Comparison of ENCODE assay signal across 8 cellular contexts in the genomic region with DNA sequence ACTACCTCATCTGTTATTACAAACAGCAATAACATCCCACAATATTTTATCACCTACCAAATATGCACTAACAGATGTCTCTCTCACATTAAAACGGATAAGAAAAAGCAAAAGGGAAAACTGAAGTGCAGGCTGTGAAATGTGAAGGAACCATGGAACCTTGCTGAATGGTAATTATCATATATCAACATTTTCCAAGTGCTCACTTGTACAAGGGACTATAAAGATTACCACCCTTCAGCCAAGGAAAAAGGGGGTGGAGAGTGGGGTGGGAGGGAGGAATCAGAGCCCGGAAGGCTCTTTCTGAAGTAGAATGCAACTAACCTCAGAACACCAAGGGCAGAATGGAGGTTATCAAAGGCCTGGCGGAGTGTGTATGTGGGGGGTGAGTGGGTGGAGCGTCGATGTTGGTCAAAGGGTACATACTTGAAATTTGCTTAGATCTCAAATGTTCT. TPM values are rescaled to one million over a fixed set of nuclear protein-coding genes. Genes with fewer than 3 reads are reported as not detected.
A peak's percentile ranks its signal among the peaks of the same experiment; 100 is the strongest.
DNase-seq lines count a peak whose midpoint lies in the region; ATAC-seq, FAIRE-seq and TF ChIP-seq lines count a peak whose summit lies in the region.

No MANE protein-coding gene starts in this region.

- peaks cover 8% of the 10 kb centered on the region for H3K9me3 Mint-ChIP-seq in GM23338

- H3K4me2 ChIP-seq in GM23338, result peak overlapping the region; percentile 77
- H3K4me2 ChIP-seq in SK-N-SH, result peak overlapping the region; percentile 92
- peak overlapping the region; percentile 36 for H3K4me2 ChIP-seq in mesendoderm (ENCODE audit: low read length)

- POLR2A ChIA-PET in SK-N-SH (lab: Yijun Ruan, JAX), result no interaction called here

- H2BK15ac ChIP-seq in mesendoderm (replicated peaks; ENCODE audit: low read depth), result no peak overlapping the region

- H3F3A ChIP-seq in GM23338 (replicated peaks; ENCODE audit: low read depth) (no peaks in the 10 kb centered on the region), SK-N-SH (replicated peaks; ENCODE audit: insufficient read depth) (peaks cover 4% of the 10 kb centered on the region)

- H3K27ac Mint-ChIP-seq in GM23338, result no peak overlapping the region

- H2AFZ ChIP-seq in GM23338 (no peak overlapping the region), SK-N-SH (ENCODE audit: low read depth) (no peak overlapping the region)

- DNase-seq in GM23338 (ENCODE audit: low spot score) (no peak), SK-N-SH (peak; percentile 46), cardiac fibroblast (ENCODE audit: low read depth in 2 of 2) (peak; percentile 21 to 29), mesendoderm (no peak), NCI-H2081 (lab: John Stamatoyannopoulos, UW) (no peak), GM12891 (ENCODE audit: insufficient read length, low spot score) (no peak), islet precursor cell (no peak)

- no peak overlapping the region for H3K23ac ChIP-seq in mesendoderm (ENCODE audit: low read length)

- H3K27ac ChIP-seq in GM23338 (ENCODE audit: low read depth) (no peak overlapping the region), SK-N-SH (ENCODE audit: low read depth in 2 of 2, low read length in 1 of 2) (peak overlapping the region in 1 of 2 experiments; percentile 83; a peak in 1 of 4 replicates), mesendoderm (ENCODE audit: low read depth, low read length) (no peak overlapping the region)

- no peaks in the 10 kb centered on the region; the same call in 1 of the 2 replicates for H4K20me1 ChIP-seq in GM23338 (replicated peaks; ENCODE audit: insufficient read depth)
- H4K20me1 ChIP-seq in SK-N-SH (ENCODE audit: insufficient read depth), result peaks cover 11% of the 10 kb centered on the region

- H3K4me1 ChIP-seq in GM23338 (ENCODE audit: insufficient read depth), result peaks cover 6% of the 10 kb centered on the region
- peaks cover 4% of the 10 kb centered on the region in 2 experiments; a peak in 2 of 4 replicates for H3K4me1 ChIP-seq in SK-N-SH (ENCODE audit: control insufficient read depth in 1 of 2, insufficient read depth in 2 of 2, low read depth in 1 of 2, low read length in 1 of 2)
- H3K4me1 ChIP-seq in mesendoderm (ENCODE audit: control insufficient read depth, low read depth, low read length), result no peaks in the 10 kb centered on the region

- H3K9me2 ChIP-seq in GM23338 (ENCODE audit: insufficient read depth) (no peaks in the 10 kb centered on the region), SK-N-SH (no peaks in the 10 kb centered on the region)

- H3K4me3 ChIP-seq in GM23338, result peak overlapping the region; percentile 97
- peak overlapping the region; percentile 80 to 98 for H3K4me3 ChIP-seq in SK-N-SH (ENCODE audit: low read depth in 2 of 2, low read length in 1 of 2)
- H3K4me3 ChIP-seq in cardiac fibroblast (replicated peaks in 1 of 2; ENCODE audit: low read depth in 2 of 2, low read length in 2 of 2), result peak overlapping the region; percentile 68 to 100
- H3K4me3 ChIP-seq in mesendoderm (ENCODE audit: low read length), result no peak overlapping the region

- H3K4me1 Mint-ChIP-seq in GM23338, result peaks cover 6% of the 10 kb centered on the region

- CTCF ChIA-PET in SK-N-SH (lab: Yijun Ruan, JAX), result no interaction called here

- H3K4me3 Mint-ChIP-seq in GM23338, result peak overlapping the region; percentile 93

- no peak overlapping the region for H3K18ac ChIP-seq in mesendoderm (ENCODE audit: low read length)

- no peak overlapping the region for H3K56ac ChIP-seq in mesendoderm (ENCODE audit: low read length)

- no peak overlapping the region for H2BK5ac ChIP-seq in mesendoderm (ENCODE audit: low read length)

- no peak for FAIRE-seq in GM12891 (lab: Jason Lieb, UNC)

- no peaks in the 10 kb centered on the region for H3K9me3 ChIP-seq in SK-N-SH

- no peaks in the 10 kb centered on the region for H3K27me3 ChIP-seq in GM23338 (ENCODE audit: insufficient read depth)
- H3K27me3 ChIP-seq in SK-N-SH (ENCODE audit: insufficient read depth), result no peaks in the 10 kb centered on the region
- no peaks in the 10 kb centered on the region for H3K27me3 ChIP-seq in mesendoderm (ENCODE audit: insufficient read depth, low read length, poor library complexity)

- H3K9ac ChIP-seq in SK-N-SH (peak overlapping the region; percentile 95; the same call in 1 of the 2 replicates), mesendoderm (ENCODE audit: low read length) (no peak overlapping the region)

- no peak for TF ChIP-seq CTCF in GM23338 (conservative IDR thresholded peaks at IDR 0.05; ENCODE audit: low read depth in 2 of 2)
- TF ChIP-seq CTCF in SK-N-SH (IDR thresholded peaks at IDR 0.05), result no peak
- no peak for TF ChIP-seq CTCF in cardiac fibroblast (IDR thresholded peaks at IDR 0.05; ENCODE audit: low read depth, low read length)

- no peak for TF ChIP-seq RAD21 in SK-N-SH (IDR thresholded peaks at IDR 0.05; ENCODE audit: low read length)

- H3K36me3 ChIP-seq in GM23338 (ENCODE audit: insufficient read depth) (no peaks in the 10 kb centered on the region), SK-N-SH (replicated peaks in 1 of 2; ENCODE audit: control insufficient read depth in 1 of 2, insufficient read depth in 2 of 2, low read length in 1 of 2) (peaks cover 3 to 26% of the 10 kb centered on the region in 2 experiments), mesendoderm (ENCODE audit: control insufficient read depth, insufficient read depth, low read length) (no peaks in the 10 kb centered on the region)

- no peak overlapping the region for H3K4ac ChIP-seq in mesendoderm (ENCODE audit: low read depth, low read length)

- H2AK5ac ChIP-seq in mesendoderm (ENCODE audit: low read length), result no peak overlapping the region

- H4K8ac ChIP-seq in mesendoderm (ENCODE audit: low read depth, low read length), result no peak overlapping the region

- no peak for TF ChIP-seq EP300 in SK-N-SH (IDR thresholded peaks at IDR 0.05; ENCODE audit: borderline replicate concordance in 1 of 2, low read depth in 1 of 2, low read length in 1 of 2)

- H3K36me3 Mint-ChIP-seq in GM23338 (ENCODE audit: low read depth), result peaks cover 15% of the 10 kb centered on the region

- TF ChIP-seq POLR2A in GM12891 (IDR thresholded peaks at IDR 0.05; ENCODE audit: low read depth, low read length), result no peak

- H3K79me1 ChIP-seq in mesendoderm (ENCODE audit: low read length), result peaks cover 6% of the 10 kb centered on the region

- H2BK120ac ChIP-seq in mesendoderm (ENCODE audit: low read depth, low read length), result no peak overlapping the region

- 46% methylated on average over 5 of the region's 5 CpGs for WGBS in SK-N-SH (ENCODE audit: low lambda C conversion rate)
- 100% methylated on average over 1 of the region's 5 CpGs for WGBS in mesendoderm (ENCODE audit: extremely low coverage, insufficient coverage, low lambda C conversion rate)

- H3K27me3 Mint-ChIP-seq in GM23338 (ENCODE audit: insufficient read depth, low read depth, poor library complexity), result peaks cover 4% of the 10 kb centered on the region

- H4K5ac ChIP-seq in mesendoderm (ENCODE audit: low read length), result no peak overlapping the region

- peaks cover 36% of the 10 kb centered on the region for H3K79me2 ChIP-seq in GM23338 (replicated peaks; ENCODE audit: insufficient read depth)
- peaks cover 62% of the 10 kb centered on the region for H3K79me2 ChIP-seq in SK-N-SH (ENCODE audit: insufficient read depth)
- H3K79me2 ChIP-seq in mesendoderm (ENCODE audit: control insufficient read depth, insufficient read depth, low read length), result peaks cover 5% of the 10 kb centered on the region

- ATAC-seq in GM23338 (no peak), GM21515 (IDR thresholded peaks at IDR 0.05; ENCODE audit: unreplicated experiment) (no peak)

TF ChIP-seq in GM23338, 12 proteins besides CTCF, POLR2A, EP300 and RAD21:
- TF ChIP-seq EZH2phosphoT487 (IDR thresholded peaks at IDR 0.05; ENCODE audit: unreplicated experiment), result no peak
- TF ChIP-seq ZNF331 (CRISPR knock-in tag; IDR thresholded peaks at IDR 0.05; ENCODE audit: low read depth), result no peak
- TF ChIP-seq STAT1 (IDR thresholded peaks at IDR 0.05; ENCODE audit: unreplicated experiment), result no peak
- no peak for TF ChIP-seq POLR2AphosphoS5 (IDR thresholded peaks at IDR 0.05; ENCODE audit: low read depth)
- TF ChIP-seq CREB1 (CRISPR knock-in tag; IDR thresholded peaks at IDR 0.05; ENCODE audit: low read depth), result no peak

TF ChIP-seq in GM12891, 5 proteins besides CTCF, POLR2A, EP300 and RAD21:
- TF ChIP-seq TAF1 (IDR thresholded peaks at IDR 0.05; ENCODE audit: low read depth, low read length) (no peak), PAX5 (IDR thresholded peaks at IDR 0.05; ENCODE audit: insufficient read depth, low read length, severe bottlenecking) (no peak), POLR2AphosphoS5 (IDR thresholded peaks at IDR 0.05; ENCODE audit: low read depth, low read length) (no peak), POU2F2 (IDR thresholded peaks at IDR 0.05; ENCODE audit: low read depth, low read length) (no peak), SPI1 (IDR thresholded peaks at IDR 0.05; ENCODE audit: low read depth, low read length) (no peak)

RNA-seq across cellular contexts. Expression of a gene that starts 1.2 kb away (rescaled TPM):
- total RNA-seq in GM23338 (2014; rRNA removed; shearing (Covaris generic)), result 110 and 116 TPM in 2 replicates
- 128 and 157 TPM in 2 replicates for polyA plus RNA-seq in GM23338 (2016; fragmentation: Nextera tagmentation; extraction: Ambion mirVana)
- polyA plus RNA-seq in SK-N-SH (2012; rRNA removed), result 33.1 and 67.0 TPM in 2 replicates
- 79.5 and 85.6 TPM in 2 replicates for polyA plus RNA-seq in SK-N-SH (2012; cell fraction: cytosol; rRNA removed)
- polyA plus RNA-seq in SK-N-SH (2012; cell fraction: nucleus; rRNA removed), result 17.0 and 30.7 TPM in 2 replicates
- 58.0 TPM for polyA plus RNA-seq in mesendoderm (2013, experiment 1 of 2)
- polyA plus RNA-seq in mesendoderm (2013, experiment 2 of 2), result 57.4 TPM
- polyA plus RNA-seq in GM12891 (2012; ENCODE audit: low read depth, missing spikeins), result 46.1 TPM

Comparison
In these comparisons a context has a peak if more than half of its experiments do, and no peak if none do; other contexts are left out.
1. DNase-seq: peak in SK-N-SH (single experiment) and cardiac fibroblast (2 of 2); none in GM23338 (single experiment), mesendoderm (single experiment), NCI-H2081 (0 of 2), GM12891 (single experiment) and islet precursor cell (single experiment).
2. H3K4me2 ChIP-seq: peak in every context shown above with its lines; median percentile 92 in SK-N-SH; 77 in GM23338; 36 in mesendoderm.